19 cellular contexts compared by ENCODE assay signal in the genomic region with DNA sequence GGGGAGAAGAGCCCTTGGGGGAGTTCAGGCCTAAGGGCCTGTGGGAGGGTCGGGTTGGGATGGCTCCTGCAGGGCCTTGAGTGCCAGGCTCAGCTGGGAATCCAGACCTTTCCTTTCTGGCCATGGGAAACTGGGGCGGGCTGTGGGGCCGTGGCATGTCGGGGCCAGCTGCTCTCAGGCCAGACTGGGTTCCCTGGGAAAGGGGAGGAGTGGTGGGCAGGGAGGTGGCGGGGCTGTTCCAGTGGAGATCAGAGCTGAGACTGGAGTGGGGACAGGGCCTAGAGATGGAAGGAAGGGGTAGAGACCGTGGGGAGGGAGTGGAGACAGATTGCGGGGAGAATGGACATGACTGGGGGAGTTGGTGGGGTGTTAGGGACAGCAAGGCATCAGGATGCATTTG. TPM values are rescaled to one million over a fixed set of nuclear protein-coding genes. Genes with fewer than 3 reads are reported as not detected.
"Had no signal": no experiment of that assay in that cellular context is flagged by ENCODE, and none has a peak within 500 bp of the region (broad histone marks: within the 10 kb centered on the region; RNA-seq: fewer than 3 reads in every experiment).

No MANE protein-coding gene starts in this region.

- H3K36me3 Mint-ChIP-seq: activated naive CD4-positive, alpha-beta T cell treated with anti-CD3 and anti-CD28 coated beads, Interleukin-2, amount 50 U/mL, for 72 hours; natural killer cell; T-cell had no signal

- DNase-seq: activated CD4-positive, alpha-beta T cell treated with anti-CD3 and anti-CD28 coated beads, Interleukin-2, amount 50 U/mL, for 1 hour; activated CD8-positive, alpha-beta memory T cell treated with anti-CD3 and anti-CD28 coated beads for 24 hours; activated CD8-positive, alpha-beta memory T cell treated with anti-CD3 and anti-CD28 coated beads, Interleukin-2, amount 50 U/mL, for 48 hours; activated effector memory CD4-positive, alpha-beta T cell treated with anti-CD3 and anti-CD28 coated beads, Interleukin-2, amount 50 U/mL, for 16 hours; activated T-cell treated with anti-CD3 and anti-CD28 coated beads, Interleukin-2, amount 50 U/mL, for 72 hours; dermis blood vessel endothelial cell; effector memory CD4-positive, alpha-beta T cell; esophagus squamous epithelium; foreskin keratinocyte; natural killer cell; nucleus accumbens; retina; stimulated activated CD4-positive, alpha-beta T cell treated with anti-CD3 and anti-CD28 coated beads, Interleukin-2, amount 100 ng/mL, for 48 hours; T-cell; trophoblast cell had no signal

- H3K4me3 Mint-ChIP-seq: activated T-cell treated with anti-CD3 and anti-CD28 coated beads, Interleukin-2, amount 50 U/mL, for 72 hours; natural killer cell; stimulated activated naive CD8-positive, alpha-beta T cell treated with anti-CD3 and anti-CD28 coated beads, Interleukin-15, Interleukin-2, amounts not matched to agents 100 ng/mL and 50 ng/mL, for 24 hours; T-cell had no signal

- H3K27me3 Mint-ChIP-seq: stimulated activated naive CD8-positive, alpha-beta T cell treated with anti-CD3 and anti-CD28 coated beads, Interleukin-15, Interleukin-2, amounts not matched to agents 100 ng/mL and 50 ng/mL, for 24 hours had no signal

- H3K36me3 ChIP-seq: esophagus squamous epithelium had no signal

- H3K27me3 ChIP-seq: foreskin keratinocyte, hepatocyte had no signal

- H2AFZ ChIP-seq: hepatocyte had no signal

- H3K4me1 ChIP-seq: foreskin keratinocyte had no signal

- H3K4me2 ChIP-seq: hepatocyte had no signal

- H3K9me3 Mint-ChIP-seq: activated naive CD4-positive, alpha-beta T cell treated with anti-CD3 and anti-CD28 coated beads, Interleukin-2, amount 50 U/mL, for 72 hours; activated T-cell treated with anti-CD3 and anti-CD28 coated beads, Interleukin-2, amount 50 U/mL, for 72 hours; natural killer cell; stimulated activated naive CD8-positive, alpha-beta T cell treated with anti-CD3 and anti-CD28 coated beads, Interleukin-15, Interleukin-2, amounts not matched to agents 100 ng/mL and 50 ng/mL, for 24 hours; T-cell had no signal

- H3K27ac Mint-ChIP-seq: activated T-cell treated with anti-CD3 and anti-CD28 coated beads, Interleukin-2, amount 50 U/mL, for 72 hours; natural killer cell; stimulated activated naive CD8-positive, alpha-beta T cell treated with anti-CD3 and anti-CD28 coated beads, Interleukin-15, Interleukin-2, amounts not matched to agents 100 ng/mL and 50 ng/mL, for 24 hours; T-cell had no signal

- H3K27ac ChIP-seq: foreskin keratinocyte, hepatocyte had no signal

- ATAC-seq: activated CD4-positive, CD25-positive, alpha-beta regulatory T cell treated with anti-CD3 and anti-CD28 coated beads, Interleukin-2, amount 50 U/mL, for 24 hours; activated naive CD4-positive, alpha-beta T cell treated with anti-CD3 and anti-CD28 coated beads, Interleukin-2, amount 50 U/mL, for 72 hours; activated T-cell treated with anti-CD3 and anti-CD28 coated beads, Interleukin-2, amount 50 U/mL, for 72 hours; foreskin keratinocyte; natural killer cell; T-cell had no signal

- H3K4me3 ChIP-seq: esophagus squamous epithelium, hepatocyte had no signal

- H3K9me3 ChIP-seq: esophagus squamous epithelium had no signal

RNA-seq across cellular contexts. Expression of a gene that starts 20.3 kb away (rescaled TPM):
- total RNA-seq: activated naive CD4-positive, alpha-beta T cell treated with anti-CD3 and anti-CD28 coated beads, Interleukin-2, amount 50 U/mL, for 72 hours had no signal
